Comparison of ENCODE assay signal across 22 cellular contexts in genomic region chr20:10481671-10482070, GRCh38.
"Had no signal": no experiment of that assay in that cellular context is flagged by ENCODE, and none has a peak within 500 bp of the region (broad histone marks: within the 10 kb centered on the region; RNA-seq: fewer than 3 reads in every experiment).

No MANE protein-coding gene starts in this region.

- H3K27ac ChIP-seq: cardiac muscle cell, hepatocyte, left ventricle myocardium inferior, parathyroid adenoma, skin epidermis, tibial artery had no signal

- H3K36me3 Mint-ChIP-seq: activated CD4-positive, alpha-beta memory T cell treated with anti-CD3 and anti-CD28 coated beads for 36 hours; immature natural killer cell had no signal

- H3K27me3 Mint-ChIP-seq: activated CD4-positive, alpha-beta memory T cell treated with anti-CD3 and anti-CD28 coated beads for 36 hours; activated naive CD4-positive, alpha-beta T cell treated with anti-CD3 and anti-CD28 coated beads, Interleukin-2, amount 10 ng/mL, durations not matched to agents 7 days and 5 days; stimulated activated naive CD8-positive, alpha-beta T cell treated with anti-CD3 and anti-CD28 coated beads, Interleukin-15, amount 100 ng/mL, for 72 hours had no signal

- H3K4me3 Mint-ChIP-seq: activated CD4-positive, alpha-beta memory T cell treated with anti-CD3 and anti-CD28 coated beads for 36 hours; activated naive CD4-positive, alpha-beta T cell treated with anti-CD3 and anti-CD28 coated beads, Interleukin-2, amount 10 ng/mL, durations not matched to agents 7 days and 5 days; activated T-cell treated with anti-CD3 and anti-CD28 coated beads, Interleukin-2, amount 50 U/mL, for 72 hours; immature natural killer cell; stimulated activated naive CD8-positive, alpha-beta T cell treated with anti-CD3 and anti-CD28 coated beads, Interleukin-15, amount 100 ng/mL, for 72 hours; T-helper 1 cell treated with Interleukin-12 subunit alpha and Interleukin-12 subunit beta and Interleukin-4 antibody, amounts not matched to agents 30 μg/mL and 1 μg/mL, for 36 hours had no signal

- H3K36me3 ChIP-seq: cardiac muscle cell, left ventricle myocardium inferior, tibial artery had no signal

- H3K9me3 ChIP-seq: left ventricle myocardium inferior, tibial artery had no signal

- H3K4me1 ChIP-seq: left ventricle myocardium inferior, parathyroid adenoma, tibial artery had no signal

- DNase-seq: activated CD4-positive, alpha-beta memory T cell treated with anti-CD3 and anti-CD28 coated beads for 36 hours; activated CD4-positive, alpha-beta T cell treated with anti-CD3 and anti-CD28 coated beads for 48 hours; activated CD4-positive, CD25-positive, alpha-beta regulatory T cell; activated effector memory CD4-positive, alpha-beta T cell treated with anti-CD3 and anti-CD28 coated beads, Interleukin-2, amount 50 U/mL, for 16 hours; activated naive CD4-positive, alpha-beta T cell treated with anti-CD3 and anti-CD28 coated beads, Interleukin-2, amount 10 ng/mL, durations not matched to agents 7 days and 5 days; activated T-cell treated with anti-CD3 and anti-CD28 coated beads, Interleukin-2, amount 50 U/mL, for 72 hours; amygdala; effector CD8-positive, alpha-beta T cell; foreskin melanocyte; immature natural killer cell; left ventricle myocardium inferior; midbrain; nucleus accumbens; right cardiac atrium; stimulated activated CD4-positive, alpha-beta T cell treated with anti-CD3 and anti-CD28 coated beads, Interleukin-1b, Interleukin-23, amount 100 ng/mL, for 48 hours; stimulated activated naive CD8-positive, alpha-beta T cell treated with anti-CD3 and anti-CD28 coated beads, Interleukin-15, amount 100 ng/mL, for 72 hours; tibial artery had no signal

- H3K27me3 ChIP-seq: cardiac muscle cell, hepatocyte, tibial artery had no signal

- H3K4me1 Mint-ChIP-seq: activated naive CD4-positive, alpha-beta T cell treated with anti-CD3 and anti-CD28 coated beads, Interleukin-2, amount 10 ng/mL, durations not matched to agents 7 days and 5 days; immature natural killer cell; stimulated activated naive CD8-positive, alpha-beta T cell treated with anti-CD3 and anti-CD28 coated beads, Interleukin-15, amount 100 ng/mL, for 72 hours had no signal

- H3K9me3 Mint-ChIP-seq: activated CD4-positive, alpha-beta memory T cell treated with anti-CD3 and anti-CD28 coated beads for 36 hours; activated naive CD4-positive, alpha-beta T cell treated with anti-CD3 and anti-CD28 coated beads, Interleukin-2, amount 10 ng/mL, durations not matched to agents 7 days and 5 days; activated T-cell treated with anti-CD3 and anti-CD28 coated beads, Interleukin-2, amount 50 U/mL, for 72 hours; immature natural killer cell; stimulated activated naive CD8-positive, alpha-beta T cell treated with anti-CD3 and anti-CD28 coated beads, Interleukin-15, amount 100 ng/mL, for 72 hours; T-helper 1 cell treated with Interleukin-12 subunit alpha and Interleukin-12 subunit beta and Interleukin-4 antibody, amounts not matched to agents 30 μg/mL and 1 μg/mL, for 36 hours had no signal

- H3K4me3 ChIP-seq: cardiac muscle cell, hepatocyte, left ventricle myocardium inferior, skin epidermis, tibial artery had no signal

- H3K27ac Mint-ChIP-seq: activated CD4-positive, alpha-beta memory T cell treated with anti-CD3 and anti-CD28 coated beads for 36 hours; activated naive CD4-positive, alpha-beta T cell treated with anti-CD3 and anti-CD28 coated beads, Interleukin-2, amount 10 ng/mL, durations not matched to agents 7 days and 5 days; activated T-cell treated with anti-CD3 and anti-CD28 coated beads, Interleukin-2, amount 50 U/mL, for 72 hours; immature natural killer cell; stimulated activated naive CD8-positive, alpha-beta T cell treated with anti-CD3 and anti-CD28 coated beads, Interleukin-15, amount 100 ng/mL, for 72 hours; T-helper 1 cell treated with Interleukin-12 subunit alpha and Interleukin-12 subunit beta and Interleukin-4 antibody, amounts not matched to agents 30 μg/mL and 1 μg/mL, for 36 hours had no signal
